In genomic region chr6:37942606-37943376, GRCh38 we compare ENCODE assay signal across 1 cellular context.
TF ChIP-seq lines count a peak whose summit lies in the region.

No MANE protein-coding gene starts in this region.

TF ChIP-seq in HepG2, 621 proteins besides CTCF, POLR2A, EP300 and RAD21:
- TF ChIP-seq MAFF (IDR thresholded peaks at IDR 0.05; ENCODE audit: low read depth, low read length) (peak; percentile 53; the same call in 1 of the 2 replicates), MAFK (conservative IDR thresholded peaks at IDR 0.05 in 1 of 2, IDR thresholded peaks at IDR 0.05 in 1 of 2; ENCODE audit: low read length in 2 of 2) (peak; percentile 64 to 72), ZNF331 (CRISPR knock-in tag; IDR thresholded peaks at IDR 0.05) (no peak), CBX2 (IDR thresholded peaks at IDR 0.05; ENCODE audit: low read depth, low read length) (no peak), CBX2 (CRISPR knock-in tag; IDR thresholded peaks at IDR 0.05; ENCODE audit: low read depth) (no peak), ZNF674 (CRISPR knock-in tag; IDR thresholded peaks at IDR 0.05; ENCODE audit: low read depth) (no peak), ISX (CRISPR knock-in tag; conservative IDR thresholded peaks at IDR 0.05) (no peak)
TF ChIP-seq in HepG2: peak in this region for 2.
